Comparison of ENCODE assay signal across 1 cellular context in the genomic region with DNA sequence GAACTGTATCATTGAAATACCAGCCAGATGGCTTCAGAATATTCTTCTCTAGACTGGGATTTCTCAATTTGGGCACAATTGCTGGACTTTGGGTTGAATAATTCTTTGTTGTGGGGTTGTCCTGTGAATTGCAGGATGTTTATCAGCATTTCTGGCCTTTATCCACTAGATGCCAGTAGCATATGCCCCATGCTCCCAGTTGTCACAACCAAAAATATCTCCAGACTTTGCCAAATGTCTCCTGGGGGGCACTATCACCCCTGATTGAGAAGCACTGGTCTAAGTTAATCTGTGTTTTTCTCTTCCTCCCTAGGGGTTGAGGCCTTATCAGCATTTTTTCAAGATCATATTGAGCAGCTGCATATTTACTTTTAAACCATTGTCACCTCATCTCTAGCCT.
TF ChIP-seq lines count a peak whose summit lies in the region.

No MANE protein-coding gene starts in this region.

TF ChIP-seq in HCT116, 20 proteins besides CTCF, POLR2A, EP300 and RAD21 (continued from another document):
- TF ChIP-seq JUND (IDR thresholded peaks at IDR 0.05) = no peak
- no peak for TF ChIP-seq REST (IDR thresholded peaks at IDR 0.05; ENCODE audit: low read depth)
- TF ChIP-seq EGR1 (IDR thresholded peaks at IDR 0.05; ENCODE audit: low read depth) = no peak
